ENCODE assay signal across 14 cellular contexts in genomic region chr5:148511832-148512347, GRCh38.
A peak's percentile ranks its signal among the peaks of the same experiment; 100 is the strongest.
DNase-seq lines count a peak whose midpoint lies in the region; ATAC-seq lines count a peak whose summit lies in the region.
"Had no signal": no experiment of that assay in that cellular context is flagged by ENCODE, and none has a peak within 500 bp of the region (broad histone marks: within the 10 kb centered on the region; RNA-seq: fewer than 3 reads in every experiment).

No MANE protein-coding gene starts in this region.

- ATAC-seq in GM18498 (IDR thresholded peaks at IDR 0.05; ENCODE audit: unreplicated experiment): peak; percentile 84
- peak; percentile 95 for ATAC-seq in GM19395 (IDR thresholded peaks at IDR 0.05; ENCODE audit: unreplicated experiment)
- peak; percentile 87 for ATAC-seq in HG02642 (IDR thresholded peaks at IDR 0.05; ENCODE audit: poor library complexity, unreplicated experiment)
- ATAC-seq in HG03280 (IDR thresholded peaks at IDR 0.05; ENCODE audit: unreplicated experiment): peak; percentile 73
- ATAC-seq: T-helper 17 cell had no signal

- no peak for DNase-seq in OCI-M2 (lab: John Stamatoyannopoulos, UW; ENCODE audit: unreplicated experiment)
- no peak for DNase-seq in NCI-H524 treated with DMSO at 0.1 percent for 48 hours (lab: John Stamatoyannopoulos, UW)
- no peak for DNase-seq in stimulated activated CD4-positive, alpha-beta T cell treated with anti-CD3 and anti-CD28 coated beads, Interleukin-4, amount 100 ng/mL, for 1 hour
- no peak for DNase-seq in NCI-H1417 treated with DMSO at 0.1 percent for 48 hours (lab: John Stamatoyannopoulos, UW)
- DNase-seq: DMS153, erythroblast, hypothalamus, Kasumi-1, Peyer's patch, T-helper 17 cell had no signal
